Comparison of ENCODE assay signal across 8 cellular contexts in the genomic region with DNA sequence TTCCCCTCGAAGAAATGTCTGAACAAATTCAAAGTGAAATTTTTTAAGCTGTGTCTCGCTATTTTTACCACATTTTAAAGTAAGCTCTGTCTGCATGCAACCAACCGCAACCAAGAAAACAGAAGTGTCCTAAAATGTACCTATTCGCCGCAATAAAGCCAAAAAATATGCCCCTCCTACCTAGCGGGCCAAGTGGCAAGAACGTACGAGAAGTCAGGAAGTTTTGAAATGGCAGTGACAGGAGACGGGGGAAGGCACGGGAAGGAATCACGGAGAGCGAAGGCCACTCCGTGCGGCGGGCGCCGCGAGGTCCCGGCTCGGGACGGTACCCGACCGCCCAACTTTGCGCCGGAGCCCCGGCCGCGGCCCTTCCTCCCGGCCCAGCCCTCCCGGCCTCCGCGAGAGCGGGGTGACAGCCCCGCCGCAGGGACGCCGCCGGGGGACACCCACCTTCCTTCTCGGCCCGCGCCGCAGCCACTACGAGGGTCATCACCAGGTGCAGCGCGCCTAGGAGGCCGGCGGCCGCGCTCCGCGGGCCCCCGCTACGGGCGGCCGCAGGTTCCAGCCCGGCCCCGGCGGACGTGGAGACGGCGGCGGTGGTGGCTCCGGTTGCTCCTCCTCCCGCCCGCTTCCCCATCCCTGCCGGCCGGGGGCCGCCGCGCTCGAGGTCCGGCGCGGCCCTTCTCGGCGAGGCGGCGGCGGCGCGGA. TPM values are rescaled to one million over a fixed set of nuclear protein-coding genes. Genes with fewer than 3 reads are reported as not detected.
DNase-seq lines count a peak whose midpoint lies in the region; ATAC-seq, FAIRE-seq and TF ChIP-seq lines count a peak whose summit lies in the region.

No MANE protein-coding gene starts in this region.

- POLR2A ChIA-PET in A549 (lab: Yijun Ruan, JAX), result no interaction called here
- POLR2A ChIA-PET in naive thymus-derived CD8-positive, alpha-beta T cell (lab: Charles Lee), result no interaction called here

- peak; percentile 38; the same call in 1 of the 2 replicates for TF ChIP-seq POLR2A in A549 (IDR thresholded peaks at IDR 0.05; ENCODE audit: low read length)

- H3K4me1 ChIP-seq in A549, result peaks cover 22% of the 10 kb centered on the region; the same call in 2 of the 3 replicates

- H3K4me2 ChIP-seq in A549, result peak overlapping the region; percentile 86

- H3K4me3 ChIP-seq in A549, result peak overlapping the region; percentile 93
- peak overlapping the region; percentile 62 for H3K4me3 ChIP-seq in epithelial cell of proximal tubule (ENCODE audit: low read depth, low read length)

- H3K27me3 Mint-ChIP-seq in activated CD8-positive, alpha-beta memory T cell treated with anti-CD3 and anti-CD28 coated beads, Interleukin-2, amount 10 ng/mL, durations not matched to agents 7 days and 5 days, result no peaks in the 10 kb centered on the region
- H3K27me3 Mint-ChIP-seq in naive thymus-derived CD8-positive, alpha-beta T cell, result no peaks in the 10 kb centered on the region

- DNase-seq in A549 (ENCODE audit: low read depth in 1 of 2, low spot score in 1 of 2), result peak; percentile 40 to 44
- peak; percentile 26 for DNase-seq in NCI-H774 (lab: John Stamatoyannopoulos, UW)
- DNase-seq in activated CD8-positive, alpha-beta memory T cell treated with anti-CD3 and anti-CD28 coated beads, Interleukin-2, amount 10 ng/mL, durations not matched to agents 7 days and 5 days, result peak; percentile 72
- DNase-seq in epithelial cell of proximal tubule (ENCODE audit: low read depth), result no peak
- DNase-seq in naive thymus-derived CD8-positive, alpha-beta T cell, result peak; percentile 30 to 69 (median 50)
- DNase-seq in stimulated activated naive CD8-positive, alpha-beta T cell treated with anti-CD3 and anti-CD28 coated beads, Interleukin-15, Interleukin-2, amounts not matched to agents 100 U/mL and 50 U/mL, for 24 hours, result peak; percentile 67

- no peaks in the 10 kb centered on the region for H3K9me3 ChIP-seq in A549

- peaks cover 31% of the 10 kb centered on the region for H3K4me1 Mint-ChIP-seq in activated CD8-positive, alpha-beta memory T cell treated with anti-CD3 and anti-CD28 coated beads, Interleukin-2, amount 10 ng/mL, durations not matched to agents 7 days and 5 days
- H3K4me1 Mint-ChIP-seq in naive thymus-derived CD8-positive, alpha-beta T cell, result peaks cover 22 to 48% (median 45%) of the 10 kb centered on the region in 4 donors

- peak overlapping the region; percentile 96 for H3K4me3 Mint-ChIP-seq in activated CD8-positive, alpha-beta memory T cell treated with anti-CD3 and anti-CD28 coated beads, Interleukin-2, amount 10 ng/mL, durations not matched to agents 7 days and 5 days
- peak overlapping the region; percentile 89 to 97 (median 94) for H3K4me3 Mint-ChIP-seq in naive thymus-derived CD8-positive, alpha-beta T cell

- no peaks in the 10 kb centered on the region for H3K9me3 Mint-ChIP-seq in activated CD8-positive, alpha-beta memory T cell treated with anti-CD3 and anti-CD28 coated beads, Interleukin-2, amount 10 ng/mL, durations not matched to agents 7 days and 5 days (ENCODE audit: low read depth)
- H3K9me3 Mint-ChIP-seq in naive thymus-derived CD8-positive, alpha-beta T cell, result no peaks in the 10 kb centered on the region

- ATAC-seq in A549 (peak; percentile 64 to 72), GM18519 (IDR thresholded peaks at IDR 0.05; ENCODE audit: low FRiP score, unreplicated experiment) (peak; percentile 23), HG02981 (IDR thresholded peaks at IDR 0.05; ENCODE audit: unreplicated experiment) (peak; percentile 36)
- peak; percentile 50 for ATAC-seq in activated CD8-positive, alpha-beta memory T cell treated with anti-CD3 and anti-CD28 coated beads, Interleukin-2, amount 10 ng/mL, durations not matched to agents 7 days and 5 days
- peak; percentile 33 to 36 for ATAC-seq in naive thymus-derived CD8-positive, alpha-beta T cell
- ATAC-seq in stimulated activated naive CD8-positive, alpha-beta T cell treated with anti-CD3 and anti-CD28 coated beads, Interleukin-15, Interleukin-2, amounts not matched to agents 100 U/mL and 50 U/mL, for 24 hours, result peak; percentile 34

- CTCF ChIA-PET in A549 (lab: Yijun Ruan, JAX), result interaction anchor here (0.5 kb wide), 1 partner anchor 160 kb away, joined by 4 read pairs; no protein-coding TSS in a partner anchor
- CTCF ChIA-PET in activated CD8-positive, alpha-beta memory T cell treated with anti-CD3 and anti-CD28 coated beads, Interleukin-2, amount 10 ng/mL, durations not matched to agents 7 days and 5 days (lab: Charles Lee), result interaction anchor here (0.9 to 1.0 kb wide), 2 partner anchors 132 to 188 kb away, joined by 3 to 6 read pairs; no protein-coding TSS in a partner anchor

- no peak for TF ChIP-seq RAD21 in A549 (conservative IDR thresholded peaks at IDR 0.05 in 1 of 2, IDR thresholded peaks at IDR 0.05 in 1 of 2)

- FAIRE-seq in A549 (lab: Jason Lieb, UNC), result no peak

- peak overlapping the region; percentile 98 for H3K27ac ChIP-seq in A549

- TF ChIP-seq EP300 in A549 (IDR thresholded peaks at IDR 0.05), result no peak

- H3K36me3 Mint-ChIP-seq in activated CD8-positive, alpha-beta memory T cell treated with anti-CD3 and anti-CD28 coated beads, Interleukin-2, amount 10 ng/mL, durations not matched to agents 7 days and 5 days, result peaks cover 1% of the 10 kb centered on the region
- H3K36me3 Mint-ChIP-seq in naive thymus-derived CD8-positive, alpha-beta T cell, result peaks cover 0 to 4% (median 0%) of the 10 kb centered on the region in 3 donors

- WGBS in A549 (ENCODE audit: missing lambda C conversion rate), result 1% methylated on average over 32 of the region's 81 CpGs

- H3K27ac Mint-ChIP-seq in activated CD8-positive, alpha-beta memory T cell treated with anti-CD3 and anti-CD28 coated beads, Interleukin-2, amount 10 ng/mL, durations not matched to agents 7 days and 5 days, result peak overlapping the region; percentile 94
- peak overlapping the region; percentile 68 to 96 (median 94) for H3K27ac Mint-ChIP-seq in naive thymus-derived CD8-positive, alpha-beta T cell

- TF ChIP-seq CTCF in A549 (IDR thresholded peaks at IDR 0.05), result no peak
- no peak for TF ChIP-seq CTCF in epithelial cell of proximal tubule (conservative IDR thresholded peaks at IDR 0.05; ENCODE audit: low read depth, low read length)

TF ChIP-seq in A549, 52 proteins besides CTCF, POLR2A, EP300 and RAD21:
- TF ChIP-seq PHF8 (IDR thresholded peaks at IDR 0.05; ENCODE audit: borderline replicate concordance, low read depth), result peak; percentile 63
- no peak for TF ChIP-seq FOSB (CRISPR knock-in tag; IDR thresholded peaks at IDR 0.05)
TF ChIP-seq in A549: peak in this region for 1.

RNA-seq across cellular contexts. Expression of a gene that starts 0.6 kb away (rescaled TPM):
- polyA plus RNA-seq in A549 (2011; rRNA removed), result 21.8 and 23.4 TPM in 2 replicates
- polyA plus RNA-seq in A549 (2012; cell fraction: cytosol; rRNA removed), result 4.9 and 5.6 TPM in 2 replicates
- polyA plus RNA-seq in A549 (2012; cell fraction: nucleus; rRNA removed), result 16.3 and 21.7 TPM in 2 replicates
- polyA plus RNA-seq in A549 (2017; fragmentation: RNase III; extraction: RNeasy Plus Mini Kit Qiagen cat#74134 plus additional on column Dnase treatment), result 14.5 to 15.7 TPM (median 15.7 TPM) in 3 replicates
- polyA minus RNA-seq in A549 (2011; rRNA and poly(A)+ RNA removed), result 19.8 and 20.7 TPM in 2 replicates
- total RNA-seq in activated CD8-positive, alpha-beta memory T cell treated with anti-CD3 and anti-CD28 coated beads, Interleukin-2, amount 10 ng/mL, durations not matched to agents 7 days and 5 days, result 10 to 100 TPM; 31.2 to 33.4 TPM
- 10.2 and 16.0 TPM in 2 replicates for total RNA-seq in epithelial cell of proximal tubule
- 10 to 100 TPM; 51.6 to 61.4 TPM for total RNA-seq in naive thymus-derived CD8-positive, alpha-beta T cell
- polyA plus RNA-seq in naive thymus-derived CD8-positive, alpha-beta T cell, result 10 to 100 TPM; 11.4 to 18.1 (median 17.5) TPM
